ENCODE assay signal across 18 cellular contexts in genomic region chr16:25478476-25478875, GRCh38.
"Had no signal": no experiment of that assay in that cellular context is flagged by ENCODE, and none has a peak within 500 bp of the region (broad histone marks: within the 10 kb centered on the region; RNA-seq: fewer than 3 reads in every experiment).

No MANE protein-coding gene starts in this region.

- H3K4me3 Mint-ChIP-seq: natural killer cell; neural crest cell; stimulated activated effector memory CD8-positive, alpha-beta T cell treated with anti-CD3 and anti-CD28 coated beads, Interleukin-12 subunit alpha, Interleukin-12 subunit beta, amount 100 ng/mL, for 72 hours; type B pancreatic cell had no signal

- H3K4me3 ChIP-seq: gastrocnemius medialis, heart right ventricle, mucosa of descending colon, suprapubic skin, thyroid gland had no signal

- H3K27ac Mint-ChIP-seq: natural killer cell; stimulated activated effector memory CD8-positive, alpha-beta T cell treated with anti-CD3 and anti-CD28 coated beads, Interleukin-12 subunit alpha, Interleukin-12 subunit beta, amount 100 ng/mL, for 72 hours; type B pancreatic cell had no signal

- H3K36me3 ChIP-seq: gastrocnemius medialis, heart right ventricle, suprapubic skin, thyroid gland had no signal

- H3K9me3 Mint-ChIP-seq: natural killer cell; neural crest cell; stimulated activated effector memory CD8-positive, alpha-beta T cell treated with anti-CD3 and anti-CD28 coated beads, Interleukin-12 subunit alpha, Interleukin-12 subunit beta, amount 100 ng/mL, for 72 hours; type B pancreatic cell had no signal

- H3K9me3 ChIP-seq: gastrocnemius medialis, heart right ventricle, mucosa of descending colon, suprapubic skin, thyroid gland had no signal

- H3K4me1 ChIP-seq: gastrocnemius medialis, heart right ventricle, suprapubic skin, thyroid gland had no signal

- H3K27ac ChIP-seq: gastrocnemius medialis, heart right ventricle, suprapubic skin, thyroid gland had no signal

- ATAC-seq: esophagus mucosa; gastrocnemius medialis; heart right ventricle; left lobe of liver; mucosa of descending colon; natural killer cell; right cardiac atrium; stimulated activated effector memory CD8-positive, alpha-beta T cell treated with anti-CD3 and anti-CD28 coated beads, Interleukin-12 subunit alpha, Interleukin-12 subunit beta, amount 100 ng/mL, for 72 hours; stimulated activated naive CD8-positive, alpha-beta T cell treated with anti-CD3 and anti-CD28 coated beads, Interleukin-15, Interleukin-2, amounts not matched to agents 100 U/mL and 50 U/mL, for 24 hours had no signal

- H3K36me3 Mint-ChIP-seq: natural killer cell; stimulated activated effector memory CD8-positive, alpha-beta T cell treated with anti-CD3 and anti-CD28 coated beads, Interleukin-12 subunit alpha, Interleukin-12 subunit beta, amount 100 ng/mL, for 72 hours; type B pancreatic cell had no signal

- H3K27me3 ChIP-seq: gastrocnemius medialis, suprapubic skin, thyroid gland had no signal

- DNase-seq: effector memory CD4-positive, alpha-beta T cell; gastrocnemius medialis; heart right ventricle; hypothalamus; mammary epithelial cell; mucosa of descending colon; natural killer cell; right cardiac atrium; stimulated activated CD4-positive, alpha-beta T cell treated with anti-CD3 and anti-CD28 coated beads, Interleukin-4, amount 100 ng/mL, for 1 hour; stimulated activated CD8-positive, alpha-beta memory T cell treated with anti-CD3 and anti-CD28 coated beads, Interleukin-4, amount 100 ng/mL, for 48 hours; stimulated activated naive CD8-positive, alpha-beta T cell treated with anti-CD3 and anti-CD28 coated beads, Interleukin-15, Interleukin-2, amounts not matched to agents 100 U/mL and 50 U/mL, for 24 hours; thyroid gland had no signal

- H3K4me1 Mint-ChIP-seq: natural killer cell; neural crest cell; stimulated activated effector memory CD8-positive, alpha-beta T cell treated with anti-CD3 and anti-CD28 coated beads, Interleukin-12 subunit alpha, Interleukin-12 subunit beta, amount 100 ng/mL, for 72 hours had no signal
